ENCODE assay signal across 8 cellular contexts in the genomic region with DNA sequence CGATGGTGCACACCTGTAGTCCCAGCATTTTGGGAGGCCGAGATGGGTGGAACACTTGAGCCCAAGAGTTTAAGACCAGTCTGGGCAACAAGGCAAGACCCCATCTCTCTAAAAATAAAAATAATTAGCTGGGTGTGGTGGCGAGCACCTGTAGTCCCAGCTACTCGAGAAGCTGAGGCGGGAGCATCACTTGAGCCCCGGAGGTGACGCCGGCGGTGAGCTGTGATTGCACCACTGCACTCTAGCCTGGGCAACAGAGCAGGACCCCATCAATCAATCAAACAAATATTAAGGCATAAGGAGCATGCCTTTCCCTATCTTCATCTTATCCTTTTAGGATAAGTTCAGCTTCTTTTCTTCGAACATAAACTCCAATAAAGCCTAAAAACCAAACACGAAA. TPM values are rescaled to one million over a fixed set of nuclear protein-coding genes. Genes with fewer than 3 reads are reported as not detected.
DNase-seq lines count a peak whose midpoint lies in the region; ATAC-seq and TF ChIP-seq lines count a peak whose summit lies in the region.

No MANE protein-coding gene starts in this region.

- H3K4me1 Mint-ChIP-seq in neural progenitor cell: peaks cover 7% of the 10 kb centered on the region

- peaks cover 29% of the 10 kb centered on the region for H3K36me3 ChIP-seq in BLaER1
- H3K36me3 ChIP-seq in MM.1S (replicated peaks; ENCODE audit: insufficient read depth, low read length): 0 out of 2 replicates have a peak, but pooled peaks cover 7% of the 10 kb centered on the region
- H3K36me3 ChIP-seq in neural progenitor cell: no peaks in the 10 kb centered on the region

- H3K79me2 ChIP-seq in MM.1S (ENCODE audit: low read length): peaks cover 48% of the 10 kb centered on the region
- peaks cover 5% of the 10 kb centered on the region for H3K79me2 ChIP-seq in neural progenitor cell (ENCODE audit: low read depth)

- H3K4me3 ChIP-seq in BLaER1 (peak overlapping the region; percentile 95), MM.1S (ENCODE audit: low read length) (peak overlapping the region; percentile 89), dorsolateral prefrontal cortex (peak overlapping the region in 58 of 59 donors; percentile 69 to 100 (median 94)), neural progenitor cell (peak overlapping the region; percentile 61)

- peaks cover 6% of the 10 kb centered on the region for H3K27me3 Mint-ChIP-seq in neural progenitor cell (ENCODE audit: insufficient read depth, low read depth)

- H3K4me1 ChIP-seq in BLaER1 (peaks cover 66% of the 10 kb centered on the region), MM.1S (ENCODE audit: low read length) (peaks cover 22% of the 10 kb centered on the region), neural progenitor cell (peaks cover 7% of the 10 kb centered on the region)

- intact Hi-C loops in dorsolateral prefrontal cortex (cut with DNase I): loop anchor here (5.0 to 10.0 kb wide), 6 partner anchors 33 to 427 kb away; a partner anchor contains a TSS

- H3K27ac ChIP-seq in BLaER1 (peak overlapping the region; percentile 87), MM.1S (ENCODE audit: low read length) (no peak overlapping the region), dorsolateral prefrontal cortex (peak overlapping the region in 55 of 59 donors; percentile 46 to 97 (median 93)), neural progenitor cell (no peak overlapping the region)

- H3K9me3 ChIP-seq in BLaER1 (peaks cover 25% of the 10 kb centered on the region; the same call in 1 of the 2 replicates), MM.1S (replicated peaks; ENCODE audit: insufficient read depth, low read length) (no peaks in the 10 kb centered on the region), neural progenitor cell (ENCODE audit: low read depth) (no peaks in the 10 kb centered on the region)

- H2AFZ ChIP-seq in MM.1S (ENCODE audit: low read length): peak overlapping the region; percentile 98; the same call in 1 of the 2 replicates
- peak overlapping the region; percentile 88 for H2AFZ ChIP-seq in neural progenitor cell (replicated peaks)

- DNase-seq in MM.1S: no peak
- DNase-seq in dorsolateral prefrontal cortex: no peak
- no peak for DNase-seq in neural progenitor cell (ENCODE audit: low spot score)
- DNase-seq in NCI-H128 (lab: John Stamatoyannopoulos, UW; ENCODE audit: unreplicated experiment): no peak
- DNase-seq in T1000 (lab: John Stamatoyannopoulos, UW): no peak
- DNase-seq in GM03348 (ENCODE audit: low spot score): no peak

- H3K4me2 ChIP-seq in BLaER1 (peak overlapping the region; percentile 94), MM.1S (ENCODE audit: low read depth, low read length) (peak overlapping the region; percentile 73), neural progenitor cell (peak overlapping the region; percentile 77)

- TF ChIP-seq CTCF in MM.1S (IDR thresholded peaks at IDR 0.05; ENCODE audit: low read length) (no peak), dorsolateral prefrontal cortex (IDR thresholded peaks at IDR 0.05 in 54 of 56, conservative IDR thresholded peaks at IDR 0.05 in 2 of 56; ENCODE audit: low read depth in 1 of 56, partially characterized antibody in 56 of 56) (no peak), neural progenitor cell (IDR thresholded peaks at IDR 0.05) (no peak)

- H3K9me2 ChIP-seq in MM.1S (replicated peaks; ENCODE audit: insufficient read depth, low read length): no peaks in the 10 kb centered on the region

- H3K36me3 Mint-ChIP-seq in neural progenitor cell: no peaks in the 10 kb centered on the region

- H3K27me3 ChIP-seq in BLaER1 (no peaks in the 10 kb centered on the region), MM.1S (replicated peaks; ENCODE audit: insufficient read depth, low read length) (no peaks in the 10 kb centered on the region), dorsolateral prefrontal cortex (no peaks in the 10 kb centered on the region), neural progenitor cell (no peaks in the 10 kb centered on the region)

- H3K9me3 Mint-ChIP-seq in neural progenitor cell: no peaks in the 10 kb centered on the region

- H3K27ac Mint-ChIP-seq in neural progenitor cell: no peak overlapping the region

- H3K9ac ChIP-seq in BLaER1 (peak overlapping the region; percentile 90), MM.1S (ENCODE audit: low read length) (peak overlapping the region; percentile 77; the same call in 1 of the 2 replicates), neural progenitor cell (no peak overlapping the region)

- ATAC-seq in GM18519 (IDR thresholded peaks at IDR 0.05; ENCODE audit: low FRiP score, unreplicated experiment): no peak

- H3K4me3 Mint-ChIP-seq in neural progenitor cell: peak overlapping the region; percentile 91

- H3F3A ChIP-seq in MM.1S (ENCODE audit: insufficient read depth, low read length) (peaks cover 3% of the 10 kb centered on the region; the same call in 1 of the 2 replicates), neural progenitor cell (ENCODE audit: low read depth) (peaks cover 25% of the 10 kb centered on the region)

- H4K20me1 ChIP-seq in BLaER1 (peaks cover 21% of the 10 kb centered on the region), MM.1S (ENCODE audit: insufficient read depth, low read length) (no peaks in the 10 kb centered on the region), neural progenitor cell (ENCODE audit: low read depth) (no peaks in the 10 kb centered on the region)

RNA-seq across cellular contexts. Expression of a gene that starts 1.1 kb away (rescaled TPM):
- total RNA-seq in dorsolateral prefrontal cortex: 10 to 100 TPM in 114 of 120 experiments, 1 to 10 TPM in 6; 8.6 to 20.5 (median 13.3) TPM
- 5.2 and 7.1 TPM in 2 replicates for total RNA-seq in neural progenitor cell (ENCODE audit: low replicate concordance)

Comparison
In these comparisons a context has a peak if more than half of its experiments do, and no peak if none do; other contexts are left out.
1. H3K27ac ChIP-seq: peak in BLaER1 (single experiment) and dorsolateral prefrontal cortex (55 of 59); none in MM.1S (single experiment) and neural progenitor cell (single experiment).
2. Peak in every context shown above with its lines, with median percentiles within 50 percentile points of each other: H3K4me2 ChIP-seq and H3K4me3 ChIP-seq.